ENCODE assay signal across 17 cellular contexts in genomic region chr5:98205691-98206461, GRCh38.
DNase-seq lines count a peak whose midpoint lies in the region; ATAC-seq and TF ChIP-seq lines count a peak whose summit lies in the region.
"Had no signal": no experiment of that assay in that cellular context is flagged by ENCODE, and none has a peak within 500 bp of the region (broad histone marks: within the 10 kb centered on the region; RNA-seq: fewer than 3 reads in every experiment).

No MANE protein-coding gene starts in this region.

- no peak overlapping the region for H3K27ac ChIP-seq in ACC112 (ENCODE audit: low read depth, low read length)
- H3K27ac ChIP-seq: spleen had no signal

- ATAC-seq in HG03442 (IDR thresholded peaks at IDR 0.05; ENCODE audit: unreplicated experiment), result no peak
- ATAC-seq in HG02981 (IDR thresholded peaks at IDR 0.05; ENCODE audit: unreplicated experiment), result no peak
- ATAC-seq: WTC11 had no signal

- H3K4me1 Mint-ChIP-seq in activated T-helper 1 cell treated with anti-CD3 and anti-CD28 coated beads, Interleukin-12 subunit alpha, Interleukin-12 subunit beta, Interleukin-2, Interleukin-4 antibody, amounts not matched to agents 30 ng/mL and 10 ng/mL and 1 ng/mL, durations not matched to agents 14 hours and 24 hours and 36 hours (ENCODE audit: low read depth), result no peaks in the 10 kb centered on the region
- H3K4me1 Mint-ChIP-seq in HFFc6 (ENCODE audit: low read depth), result peaks cover 24% of the 10 kb centered on the region
- H3K4me1 Mint-ChIP-seq: activated naive CD4-positive, alpha-beta T cell treated with anti-CD3 and anti-CD28 coated beads, Interleukin-2, amount 10 ng/mL, durations not matched to agents 7 days and 5 days; memory B cell; WTC11 had no signal

- H3K79me2 ChIP-seq in ACC112 (ENCODE audit: control insufficient read depth, insufficient read depth, low read length, unreplicated experiment), result no peaks in the 10 kb centered on the region

- no peak overlapping the region for H3K27ac Mint-ChIP-seq in activated T-helper 1 cell treated with anti-CD3 and anti-CD28 coated beads, Interleukin-12 subunit alpha, Interleukin-12 subunit beta, Interleukin-2, Interleukin-4 antibody, amounts not matched to agents 30 ng/mL and 10 ng/mL and 1 ng/mL, durations not matched to agents 14 hours and 24 hours and 36 hours
- no peak overlapping the region for H3K27ac Mint-ChIP-seq in HFFc6
- H3K27ac Mint-ChIP-seq: activated naive CD4-positive, alpha-beta T cell treated with anti-CD3 and anti-CD28 coated beads, Interleukin-2, amount 10 ng/mL, durations not matched to agents 7 days and 5 days; memory B cell; WTC11 had no signal

- H3K36me3 ChIP-seq in ACC112 (ENCODE audit: insufficient read depth, low read length), result no peaks in the 10 kb centered on the region
- H3K36me3 ChIP-seq: spleen had no signal

- intact Hi-C loops in activated T-helper 1 cell treated with anti-CD3 and anti-CD28 coated beads, Interleukin-12 subunit alpha, Interleukin-12 subunit beta, Interleukin-2, Interleukin-4 antibody, amounts not matched to agents 30 ng/mL and 10 ng/mL and 1 ng/mL, durations not matched to agents 14 hours and 24 hours and 36 hours (cut with micrococcal nuclease), result no loop called here

- peak overlapping the region; percentile 30 for H2AFZ ChIP-seq in ACC112 (ENCODE audit: low read length, unreplicated experiment)

- H3K4me3 ChIP-seq in ACC112 (ENCODE audit: low read depth, low read length) (no peak overlapping the region), astrocyte of the cerebellum (ENCODE audit: low read depth, low read length) (no peak overlapping the region)
- H3K4me3 ChIP-seq: spleen had no signal

- TF ChIP-seq CTCF in astrocyte of the cerebellum (IDR thresholded peaks at IDR 0.05; ENCODE audit: low read depth, low read length, missing control alignments), result no peak
- TF ChIP-seq CTCF in HFFc6 (IDR thresholded peaks at IDR 0.05), result no peak

- H3K4me1 ChIP-seq in ACC112 (ENCODE audit: control insufficient read depth, insufficient read depth, low read length, unreplicated experiment), result peaks cover 10% of the 10 kb centered on the region
- H3K4me1 ChIP-seq: Caco-2, spleen had no signal

- H3K4me3 Mint-ChIP-seq in activated T-helper 1 cell treated with anti-CD3 and anti-CD28 coated beads, Interleukin-12 subunit alpha, Interleukin-12 subunit beta, Interleukin-2, Interleukin-4 antibody, amounts not matched to agents 30 ng/mL and 10 ng/mL and 1 ng/mL, durations not matched to agents 14 hours and 24 hours and 36 hours, result no peak overlapping the region
- no peak overlapping the region for H3K4me3 Mint-ChIP-seq in HFFc6
- H3K4me3 Mint-ChIP-seq: activated naive CD4-positive, alpha-beta T cell treated with anti-CD3 and anti-CD28 coated beads, Interleukin-2, amount 10 ng/mL, durations not matched to agents 7 days and 5 days; memory B cell; WTC11 had no signal

- no peaks in the 10 kb centered on the region for H3K36me3 Mint-ChIP-seq in activated T-helper 1 cell treated with anti-CD3 and anti-CD28 coated beads, Interleukin-12 subunit alpha, Interleukin-12 subunit beta, Interleukin-2, Interleukin-4 antibody, amounts not matched to agents 30 ng/mL and 10 ng/mL and 1 ng/mL, durations not matched to agents 14 hours and 24 hours and 36 hours (ENCODE audit: low read depth)
- peaks cover 4% of the 10 kb centered on the region; the same call in 1 of the 2 replicates for H3K36me3 Mint-ChIP-seq in HFFc6 (ENCODE audit: low read depth)
- H3K36me3 Mint-ChIP-seq: activated naive CD4-positive, alpha-beta T cell treated with anti-CD3 and anti-CD28 coated beads, Interleukin-2, amount 10 ng/mL, durations not matched to agents 7 days and 5 days; memory B cell had no signal

- in situ Hi-C loops in astrocyte of the cerebellum (cut with HindIII; ENCODE audit: low sequenced_read_pairs), result no loop called here

- H3K27me3 Mint-ChIP-seq in activated T-helper 1 cell treated with anti-CD3 and anti-CD28 coated beads, Interleukin-12 subunit alpha, Interleukin-12 subunit beta, Interleukin-2, Interleukin-4 antibody, amounts not matched to agents 30 ng/mL and 10 ng/mL and 1 ng/mL, durations not matched to agents 14 hours and 24 hours and 36 hours (ENCODE audit: insufficient read depth), result no peaks in the 10 kb centered on the region
- H3K27me3 Mint-ChIP-seq in HFFc6 (ENCODE audit: insufficient read depth), result no peaks in the 10 kb centered on the region; the same call in 1 of the 2 replicates
- H3K27me3 Mint-ChIP-seq: activated naive CD4-positive, alpha-beta T cell treated with anti-CD3 and anti-CD28 coated beads, Interleukin-2, amount 10 ng/mL, durations not matched to agents 7 days and 5 days; memory B cell had no signal

- H3K9me3 Mint-ChIP-seq in activated T-helper 1 cell treated with anti-CD3 and anti-CD28 coated beads, Interleukin-12 subunit alpha, Interleukin-12 subunit beta, Interleukin-2, Interleukin-4 antibody, amounts not matched to agents 30 ng/mL and 10 ng/mL and 1 ng/mL, durations not matched to agents 14 hours and 24 hours and 36 hours, result no peaks in the 10 kb centered on the region
- no peaks in the 10 kb centered on the region for H3K9me3 Mint-ChIP-seq in HFFc6
- H3K9me3 Mint-ChIP-seq: activated naive CD4-positive, alpha-beta T cell treated with anti-CD3 and anti-CD28 coated beads, Interleukin-2, amount 10 ng/mL, durations not matched to agents 7 days and 5 days; memory B cell had no signal

- peak; percentile 48 for DNase-seq in HPDE6-E6E7 (ENCODE audit: extremely low spot score)
- DNase-seq in astrocyte of the cerebellum (ENCODE audit: low read depth), result peak; percentile 20
- DNase-seq in iris pigment epithelial cell (ENCODE audit: low read depth), result peak; percentile 78
- no peak for DNase-seq in activated T-helper 1 cell treated with anti-CD3 and anti-CD28 coated beads, Interleukin-12 subunit alpha, Interleukin-12 subunit beta, Interleukin-2, Interleukin-4 antibody, amounts not matched to agents 30 ng/mL and 10 ng/mL and 1 ng/mL, durations not matched to agents 14 hours and 24 hours and 36 hours (ENCODE audit: low spot score)
- no peak for DNase-seq in HFFc6
- DNase-seq: activated naive CD4-positive, alpha-beta T cell treated with anti-CD3 and anti-CD28 coated beads, Interleukin-2, amount 10 ng/mL, durations not matched to agents 7 days and 5 days; Caco-2; central memory CD4-positive, alpha-beta T cell; erythroblast; NCI-H2227 treated with DMSO at 0.1 percent for 48 hours; occipital lobe; spleen had no signal

- no peaks in the 10 kb centered on the region for H3K27me3 ChIP-seq in ACC112 (ENCODE audit: insufficient read depth, low read length)
- H3K27me3 ChIP-seq: spleen had no signal

Comparison
In these comparisons a context has a peak if more than half of its experiments do, and no peak if none do; other contexts are left out.
1. DNase-seq: peak in HPDE6-E6E7 (single experiment), astrocyte of the cerebellum (single experiment) and iris pigment epithelial cell (single experiment); none in activated T-helper 1 cell treated with anti-CD3 and anti-CD28 coated beads, Interleukin-12 subunit alpha, Interleukin-12 subunit beta, Interleukin-2, Interleukin-4 antibody, amounts not matched to agents 30 ng/mL and 10 ng/mL and 1 ng/mL, durations not matched to agents 14 hours and 24 hours and 36 hours (single experiment) and HFFc6 (single experiment).